1 cellular context compared by ENCODE assay signal in the genomic region with DNA sequence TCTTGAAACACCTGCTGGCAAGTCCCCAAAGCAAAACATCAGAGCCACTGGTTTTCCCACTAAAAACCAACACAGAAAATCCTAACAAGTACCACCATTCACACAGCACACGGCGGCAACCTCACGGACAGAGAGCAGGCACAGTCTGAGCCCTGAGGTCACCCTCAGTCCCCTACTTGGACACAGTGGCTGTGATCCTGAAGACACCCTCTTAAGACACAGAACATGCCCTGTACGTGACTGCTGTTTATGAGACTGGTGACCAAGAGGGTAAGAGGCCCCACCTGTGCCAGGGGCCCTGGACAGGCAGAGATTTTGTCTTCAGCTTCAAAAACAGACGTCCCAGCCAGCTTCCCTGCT.
TF ChIP-seq lines count a peak whose summit lies in the region.

No MANE protein-coding gene starts in this region.

TF ChIP-seq in GM12878, 131 proteins besides CTCF, POLR2A, EP300 and RAD21:
- TF ChIP-seq NFYA (IDR thresholded peaks at IDR 0.05; ENCODE audit: borderline replicate concordance, low read depth, low read length), result no peak
- no peak for TF ChIP-seq CREB1 (IDR thresholded peaks at IDR 0.05; ENCODE audit: low read depth)
- TF ChIP-seq, protein P1, sequence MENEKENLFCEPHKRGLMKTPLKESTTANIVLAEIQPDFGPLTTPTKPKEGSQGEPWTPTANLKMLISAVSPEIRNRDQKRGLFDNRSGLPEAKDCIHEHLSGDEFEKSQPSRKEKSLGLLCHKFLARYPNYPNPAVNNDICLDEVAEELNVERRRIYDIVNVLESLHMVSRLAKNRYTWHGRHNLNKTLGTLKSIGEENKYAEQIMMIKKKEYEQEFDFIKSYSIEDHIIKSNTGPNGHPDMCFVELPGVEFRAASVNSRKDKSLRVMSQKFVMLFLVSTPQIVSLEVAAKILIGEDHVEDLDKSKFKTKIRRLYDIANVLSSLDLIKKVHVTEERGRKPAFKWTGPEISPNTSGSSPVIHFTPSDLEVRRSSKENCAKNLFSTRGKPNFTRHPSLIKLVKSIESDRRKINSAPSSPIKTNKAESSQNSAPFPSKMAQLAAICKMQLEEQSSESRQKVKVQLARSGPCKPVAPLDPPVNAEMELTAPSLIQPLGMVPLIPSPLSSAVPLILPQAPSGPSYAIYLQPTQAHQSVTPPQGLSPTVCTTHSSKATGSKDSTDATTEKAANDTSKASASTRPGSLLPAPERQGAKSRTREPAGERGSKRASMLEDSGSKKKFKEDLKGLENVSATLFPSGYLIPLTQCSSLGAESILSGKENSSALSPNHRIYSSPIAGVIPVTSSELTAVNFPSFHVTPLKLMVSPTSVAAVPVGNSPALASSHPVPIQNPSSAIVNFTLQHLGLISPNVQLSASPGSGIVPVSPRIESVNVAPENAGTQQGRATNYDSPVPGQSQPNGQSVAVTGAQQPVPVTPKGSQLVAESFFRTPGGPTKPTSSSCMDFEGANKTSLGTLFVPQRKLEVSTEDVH (IDR thresholded peaks at IDR 0.05; ENCODE audit: low read depth, partially characterized antibody), result no peak
